Comparison of ENCODE assay signal across 1 cellular context in the genomic region with DNA sequence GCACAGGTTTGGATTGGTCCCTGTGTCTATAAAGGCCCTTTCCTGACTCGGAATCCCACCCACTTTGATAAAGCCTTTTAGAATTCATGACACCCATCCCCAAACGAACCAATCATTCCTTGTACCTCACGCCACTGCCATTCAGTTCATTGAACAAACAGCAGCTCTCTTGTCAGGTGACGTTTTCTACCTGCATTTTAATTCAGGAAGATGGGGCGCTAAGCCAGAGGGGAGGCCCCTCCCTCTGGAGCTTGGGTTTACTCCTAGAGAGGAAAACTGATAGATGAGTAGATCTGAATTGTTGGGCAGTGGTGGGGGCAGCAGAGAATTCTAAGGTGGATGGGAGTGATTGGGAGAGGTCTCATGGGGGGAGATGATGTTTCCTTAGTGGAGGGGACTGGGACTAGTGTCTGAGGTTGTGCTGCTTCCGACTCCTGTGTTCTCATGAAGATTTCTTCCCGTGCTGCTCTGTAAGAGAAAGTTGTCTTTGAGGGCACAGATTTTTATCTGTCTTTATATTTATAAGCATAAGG.
A peak's percentile ranks its signal among the peaks of the same experiment; 100 is the strongest.
TF ChIP-seq lines count a peak whose summit lies in the region.

No MANE protein-coding gene starts in this region.

TF ChIP-seq in HepG2, 621 proteins besides CTCF, POLR2A, EP300 and RAD21:
- TF ChIP-seq POLR2G (IDR thresholded peaks at IDR 0.05; ENCODE audit: low read depth, low read length) (0 out of 2 replicates have a peak, but pooled peaks have one; percentile 20), POLR2AphosphoS5 (IDR thresholded peaks at IDR 0.05; ENCODE audit: low read depth, low read length) (0 out of 2 replicates have a peak, but pooled peaks have one; percentile 37), KLF15 (CRISPR knock-in tag; IDR thresholded peaks at IDR 0.05; ENCODE audit: borderline replicate concordance) (no peak)
